Comparison of ENCODE assay signal across 9 cellular contexts in the genomic region with DNA sequence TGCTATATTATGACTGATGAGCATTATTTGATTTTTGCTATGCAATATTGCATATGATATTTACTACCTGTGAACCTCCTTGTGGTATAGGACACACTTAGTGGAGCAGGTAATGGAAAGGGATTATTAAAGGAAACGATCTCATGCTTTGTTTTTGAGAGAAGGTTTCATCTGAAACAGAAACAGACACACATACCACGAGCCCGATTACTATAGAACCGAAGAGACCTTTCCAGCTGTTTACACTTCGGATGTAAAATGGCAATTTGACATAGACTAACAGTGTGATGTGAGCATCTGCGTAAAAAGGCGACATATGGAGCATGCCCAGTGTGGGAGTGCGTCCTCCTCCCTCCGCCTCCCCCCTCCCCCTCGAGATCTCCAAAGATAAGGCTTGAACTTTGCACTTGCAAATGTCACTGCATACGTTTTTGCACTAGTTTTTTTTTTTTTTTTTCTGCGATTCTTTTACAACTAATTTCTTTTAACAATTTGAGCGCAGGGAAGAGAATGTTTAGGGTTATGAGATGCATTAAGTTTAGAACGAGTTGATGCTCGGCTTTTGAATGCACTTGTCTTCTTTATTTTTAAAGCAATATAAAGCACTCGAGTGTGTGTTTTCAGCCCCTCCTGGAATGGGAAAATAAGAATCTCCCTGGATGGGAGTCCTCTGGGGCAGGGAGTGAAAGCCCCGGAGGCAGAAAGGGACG.
A peak's percentile ranks its signal among the peaks of the same experiment; 100 is the strongest.
DNase-seq lines count a peak whose midpoint lies in the region; ATAC-seq and TF ChIP-seq lines count a peak whose summit lies in the region.
"Had no signal": no experiment of that assay in that cellular context is flagged by ENCODE, and none has a peak within 500 bp of the region (broad histone marks: within the 10 kb centered on the region; RNA-seq: fewer than 3 reads in every experiment).

No MANE protein-coding gene starts in this region.

- TF ChIP-seq CTCF in RWPE2 (IDR thresholded peaks at IDR 0.05; ENCODE audit: poor library complexity, severe bottlenecking), result no peak
- no peak for TF ChIP-seq CTCF in heart right ventricle (IDR thresholded peaks at IDR 0.05)
- TF ChIP-seq CTCF in uterus (IDR thresholded peaks at IDR 0.05), result no peak
- TF ChIP-seq CTCF in CD14-positive monocyte (IDR thresholded peaks at IDR 0.05), result no peak

- no peaks in the 10 kb centered on the region for H3K36me3 ChIP-seq in RWPE2 (ENCODE audit: low read depth)
- no peaks in the 10 kb centered on the region for H3K36me3 ChIP-seq in heart right ventricle
- no peaks in the 10 kb centered on the region for H3K36me3 ChIP-seq in uterus

- peak in 2 of 3 experiments; percentile 12 to 36 for DNase-seq in NCI-H1417 (lab: John Stamatoyannopoulos, UW)
- DNase-seq in NCI-H1417 treated with DMSO at 0.1 percent for 48 hours (lab: John Stamatoyannopoulos, UW), result no peak
- DNase-seq in RWPE2 (ENCODE audit: low spot score), result no peak
- no peak for DNase-seq in heart right ventricle
- no peak for DNase-seq in stimulated activated naive CD8-positive, alpha-beta T cell treated with anti-CD3 and anti-CD28 coated beads, Interleukin-15, amount 100 ng/mL, for 72 hours
- no peak for DNase-seq in uterus
- DNase-seq in CD14-positive monocyte (ENCODE audit: low spot score), result no peak
- DNase-seq: activated B cell treated with CpG ODN at 0.5 μM for 24 hours had no signal

- no peak for TF ChIP-seq POLR2A in uterus (IDR thresholded peaks at IDR 0.05)

- H3K9me3 Mint-ChIP-seq in stimulated activated naive CD8-positive, alpha-beta T cell treated with anti-CD3 and anti-CD28 coated beads, Interleukin-15, amount 100 ng/mL, for 72 hours, result no peaks in the 10 kb centered on the region
- H3K9me3 Mint-ChIP-seq in CD14-positive monocyte, result no peaks in the 10 kb centered on the region
- H3K9me3 Mint-ChIP-seq: activated B cell treated with CpG ODN at 0.5 μM for 24 hours had no signal

- H3K27me3 ChIP-seq in RWPE2 (ENCODE audit: insufficient read depth, poor library complexity, severe bottlenecking), result peaks cover 36% of the 10 kb centered on the region
- H3K27me3 ChIP-seq in heart right ventricle, result peaks cover 0 to 7% (median 0%) of the 10 kb centered on the region in 7 donors
- H3K27me3 ChIP-seq in uterus, result no peaks in the 10 kb centered on the region

- H3K27ac ChIP-seq in RWPE2 (ENCODE audit: poor library complexity, severe bottlenecking), result no peak overlapping the region
- peak overlapping the region in 3 of 10 donors; percentile 39 to 55 (median 55) for H3K27ac ChIP-seq in heart right ventricle
- H3K27ac ChIP-seq in uterus, result no peak overlapping the region

- ATAC-seq in HG02678 (IDR thresholded peaks at IDR 0.05; ENCODE audit: unreplicated experiment), result peak; percentile 64
- peak; percentile 10; the same call in 1 of the 3 replicates for ATAC-seq in RWPE2 (ENCODE audit: low read depth)
- peak in 4 of 8 donors; percentile 31 to 44 (median 32) for ATAC-seq in heart right ventricle
- no peak for ATAC-seq in stimulated activated naive CD8-positive, alpha-beta T cell treated with anti-CD3 and anti-CD28 coated beads, Interleukin-15, amount 100 ng/mL, for 72 hours

- no peaks in the 10 kb centered on the region for H3K36me3 Mint-ChIP-seq in CD14-positive monocyte

- peaks cover 13% of the 10 kb centered on the region for H3K4me1 Mint-ChIP-seq in stimulated activated naive CD8-positive, alpha-beta T cell treated with anti-CD3 and anti-CD28 coated beads, Interleukin-15, amount 100 ng/mL, for 72 hours
- peaks cover 10% of the 10 kb centered on the region for H3K4me1 Mint-ChIP-seq in CD14-positive monocyte

- H3K4me3 Mint-ChIP-seq in stimulated activated naive CD8-positive, alpha-beta T cell treated with anti-CD3 and anti-CD28 coated beads, Interleukin-15, amount 100 ng/mL, for 72 hours, result peak overlapping the region; percentile 39 to 43
- peak overlapping the region in 1 of 2 donors; percentile 77 for H3K4me3 Mint-ChIP-seq in CD14-positive monocyte
- H3K4me3 Mint-ChIP-seq: activated B cell treated with CpG ODN at 0.5 μM for 24 hours had no signal

- no peak overlapping the region for H3K27ac Mint-ChIP-seq in stimulated activated naive CD8-positive, alpha-beta T cell treated with anti-CD3 and anti-CD28 coated beads, Interleukin-15, amount 100 ng/mL, for 72 hours
- H3K27ac Mint-ChIP-seq in CD14-positive monocyte, result no peak overlapping the region
- H3K27ac Mint-ChIP-seq: activated B cell treated with CpG ODN at 0.5 μM for 24 hours had no signal

- intact Hi-C loops in heart right ventricle (cut with DNase I), result no loop called here
- intact Hi-C loops in uterus (cut with DNase I; ENCODE audit: low total_unique reads), result no loop called here
- intact Hi-C loops in CD14-positive monocyte (cut with micrococcal nuclease), result no loop called here

- H3K4me3 ChIP-seq in RWPE2 (ENCODE audit: severe bottlenecking) (no peak overlapping the region), heart right ventricle (peak overlapping the region in 7 of 10 donors; percentile 4 to 32 (median 16)), uterus (peak overlapping the region in 1 of 2 donors; percentile 4)

- WGBS in heart right ventricle, 2 donors, result 9 to 11% methylated on average over 18 of the region's 18 CpGs

- no peaks in the 10 kb centered on the region for H3K9me3 ChIP-seq in RWPE2 (ENCODE audit: severe bottlenecking)
- H3K9me3 ChIP-seq in heart right ventricle, result no peaks in the 10 kb centered on the region
- H3K9me3 ChIP-seq in uterus, result no peaks in the 10 kb centered on the region

- H3K27me3 Mint-ChIP-seq in stimulated activated naive CD8-positive, alpha-beta T cell treated with anti-CD3 and anti-CD28 coated beads, Interleukin-15, amount 100 ng/mL, for 72 hours, result peaks cover 32% of the 10 kb centered on the region
- peaks cover 13 to 28% (median 17%) of the 10 kb centered on the region in 3 donors for H3K27me3 Mint-ChIP-seq in CD14-positive monocyte (ENCODE audit: low read depth in 3 of 3)

- H3K4me1 ChIP-seq in RWPE2 (ENCODE audit: insufficient read depth, poor library complexity, severe bottlenecking) (no peaks in the 10 kb centered on the region), heart right ventricle (peaks cover 0 to 21% (median 6%) of the 10 kb centered on the region in 9 donors), uterus (no peaks in the 10 kb centered on the region)

Comparison
In these comparisons a context has a peak if more than half of its experiments do, and no peak if none do; other contexts are left out.
1. DNase-seq: peak in NCI-H1417 (2 of 3); none in NCI-H1417 treated with DMSO at 0.1 percent for 48 hours (single experiment), RWPE2 (single experiment), heart right ventricle (0 of 2), stimulated activated naive CD8-positive, alpha-beta T cell treated with anti-CD3 and anti-CD28 coated beads, Interleukin-15, amount 100 ng/mL, for 72 hours (0 of 2), uterus (0 of 2) and CD14-positive monocyte (single experiment).